11 cellular contexts compared by ENCODE assay signal in the genomic region with DNA sequence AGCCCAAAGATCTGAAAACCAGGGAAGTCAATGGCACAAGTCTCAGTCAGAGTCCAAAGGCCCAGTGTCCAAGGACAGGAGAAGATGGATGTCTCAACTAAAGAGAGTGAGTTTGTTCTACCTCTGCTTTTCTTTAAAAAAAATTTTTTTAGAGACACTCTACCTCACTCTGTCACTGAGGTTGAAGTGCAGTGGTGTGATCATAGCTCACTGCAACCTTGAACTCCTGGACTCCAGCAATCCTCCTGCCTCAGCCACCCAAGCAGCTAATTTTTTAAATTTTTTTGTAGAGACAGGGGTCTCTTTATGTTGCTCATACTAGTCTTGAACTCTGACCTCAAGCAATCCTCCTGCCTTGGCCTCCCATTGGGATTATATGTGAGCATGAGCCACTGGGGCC.
"Had no signal": no experiment of that assay in that cellular context is flagged by ENCODE, and none has a peak within 500 bp of the region (broad histone marks: within the 10 kb centered on the region; RNA-seq: fewer than 3 reads in every experiment).

No MANE protein-coding gene starts in this region.

- ATAC-seq: GM23338, HCT116 had no signal

- H3K9me3 ChIP-seq: HAP-1 had no signal

- H3K9ac ChIP-seq: GM23248 had no signal

- H3K4me2 ChIP-seq: GM23338 had no signal

- H3K27ac ChIP-seq: GM23248 had no signal

- H2AFZ ChIP-seq: GM23248, GM23338 had no signal

- DNase-seq: GM23248, GOT3, H7, H9, HCEC 1CT, HFFc6 had no signal

- H3K4me3 ChIP-seq: GM23248, GM23338, HAP-1 had no signal

- H3K4me1 ChIP-seq: HAP-1 had no signal

- H3K36me3 ChIP-seq: HAP-1 had no signal

- FAIRE-seq: H1, H54 had no signal
